Comparison of ENCODE assay signal across 2 cellular contexts in genomic region chr3:191356586-191357439, GRCh38.
TF ChIP-seq lines count a peak whose summit lies in the region.

No MANE protein-coding gene starts in this region.

TF ChIP-seq in IMR-90, 13 proteins besides CTCF, POLR2A, EP300 and RAD21:
- TF ChIP-seq CHD1 (IDR thresholded peaks at IDR 0.05; ENCODE audit: low read depth, low read length) = no peak

TF ChIP-seq in endothelial cell of umbilical vein, 7 proteins besides CTCF, POLR2A, EP300 and RAD21:
- TF ChIP-seq POLR2AphosphoS5 (IDR thresholded peaks at IDR 0.05; ENCODE audit: insufficient read depth, low read depth, low read length) (no peak), GATA2 (IDR thresholded peaks at IDR 0.05; ENCODE audit: insufficient read depth, insufficient read length, low read depth, low read length) (no peak), FOS (IDR thresholded peaks at IDR 0.05; ENCODE audit: borderline replicate concordance, insufficient read depth, low read length) (peak; percentile 70)
